In the genomic region with DNA sequence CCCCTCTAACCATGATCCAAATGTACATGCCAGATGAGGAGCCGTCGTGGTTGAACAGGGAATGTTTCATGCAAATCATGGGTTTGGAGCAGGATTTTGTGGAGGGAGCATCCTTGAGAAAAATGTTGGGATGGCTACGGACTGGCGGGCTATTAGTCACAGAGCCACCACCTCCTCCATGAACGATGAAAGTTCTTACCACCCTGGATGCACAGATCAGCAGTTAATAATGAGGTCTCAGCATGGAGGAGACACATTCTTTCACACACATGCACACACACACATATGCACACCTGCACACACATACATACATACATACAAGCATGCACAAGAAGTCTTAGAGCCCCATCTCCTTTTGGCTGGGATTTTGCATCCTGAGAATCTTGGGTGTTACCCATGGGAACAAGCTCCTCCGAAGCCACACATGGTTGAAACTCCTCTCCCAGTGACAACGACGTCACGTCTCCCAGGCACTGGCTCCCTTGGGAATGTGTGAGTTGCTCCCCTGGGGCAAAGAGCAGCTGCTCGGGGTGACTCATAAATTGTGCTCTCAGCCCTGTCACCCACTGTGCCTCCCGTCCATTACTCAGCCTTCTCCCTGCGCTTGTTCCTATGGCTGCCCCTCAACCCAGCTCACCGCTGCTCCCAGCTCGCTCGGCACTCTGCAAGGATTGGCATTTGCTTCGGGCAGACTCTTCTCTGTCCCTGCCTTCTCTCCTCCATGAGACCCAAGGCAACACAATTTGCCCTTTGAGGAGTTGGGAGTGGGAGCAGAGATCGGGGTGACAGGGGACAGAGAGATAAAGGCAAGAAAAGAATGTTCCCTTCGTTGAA, we compare ENCODE assay signal across 9 cellular contexts.
DNase-seq lines count a peak whose midpoint lies in the region; ATAC-seq and TF ChIP-seq lines count a peak whose summit lies in the region.
"Had no signal": no experiment of that assay in that cellular context is flagged by ENCODE, and none has a peak within 500 bp of the region (broad histone marks: within the 10 kb centered on the region; RNA-seq: fewer than 3 reads in every experiment).

No MANE protein-coding gene starts in this region.

- no peak for TF ChIP-seq CTCF in spleen (IDR thresholded peaks at IDR 0.05 in 8 of 11, conservative IDR thresholded peaks at IDR 0.05 in 3 of 11)

- intact Hi-C loops in spleen (cut with DNase I; ENCODE audit: low total_unique reads): no loop called here

- H3K27ac ChIP-seq in BLaER1 (no peak overlapping the region), esophagus (ENCODE audit: low read depth in 2 of 2, low read length in 1 of 2) (peak overlapping the region; percentile 97 to 98), spleen (no peak overlapping the region)

- 0 out of 2 replicates have a peak overlapping the region, but pooled peaks have one; percentile 17 for H3K4me2 ChIP-seq in BLaER1

- 48 to 55% methylated on average over 18 of the region's 18 CpGs for WGBS in esophagus, 2 donors
- WGBS in spleen, 5 donors: 63 to 70% (median 65%) methylated on average over 16 to 18 of the region's 18 CpGs

- no peaks in the 10 kb centered on the region for H4K20me1 ChIP-seq in BLaER1

- ATAC-seq in GM21723 (IDR thresholded peaks at IDR 0.05; ENCODE audit: unreplicated experiment) (peak; percentile 42), GM21528 (IDR thresholded peaks at IDR 0.05; ENCODE audit: low FRiP score, unreplicated experiment) (no peak)

- H3K9me3 ChIP-seq in BLaER1: peaks cover 21% of the 10 kb centered on the region
- H3K9me3 ChIP-seq in esophagus (ENCODE audit: control insufficient read depth in 2 of 2, insufficient read depth in 1 of 2, low read depth in 1 of 2, low read length in 1 of 2): no peaks in the 10 kb centered on the region
- H3K9me3 ChIP-seq in spleen: no peaks in the 10 kb centered on the region

- H3K9ac ChIP-seq in BLaER1: no peak overlapping the region

- H3K4me1 ChIP-seq in BLaER1 (peaks cover 48% of the 10 kb centered on the region), esophagus (ENCODE audit: control insufficient read depth in 2 of 2, insufficient read depth in 2 of 2, low read length in 1 of 2) (peaks cover 0 to 22% of the 10 kb centered on the region in 2 donors), spleen (no peaks in the 10 kb centered on the region)

- H3K27me3 ChIP-seq in BLaER1: no peaks in the 10 kb centered on the region
- H3K27me3 ChIP-seq in esophagus (ENCODE audit: control insufficient read depth in 1 of 2, insufficient read depth in 2 of 2, low read length in 2 of 2): no peaks in the 10 kb centered on the region
- H3K27me3 ChIP-seq in spleen (replicated peaks in 1 of 7): peaks cover 0 to 20% (median 0%) of the 10 kb centered on the region in 7 donors

- H3K4me3 ChIP-seq in BLaER1 (no peak overlapping the region), esophagus (ENCODE audit: low read depth in 1 of 2, low read length in 2 of 2) (no peak overlapping the region), spleen (no peak overlapping the region)

- DNase-seq in NCI-H1436 (lab: John Stamatoyannopoulos, UW): peak; percentile 97
- peak; percentile 55 for DNase-seq in spleen
- DNase-seq in activated CD4-positive, CD25-positive, alpha-beta regulatory T cell (lab: John Stamatoyannopoulos, UW): no peak
- DNase-seq in activated T-cell treated with anti-CD3 and anti-CD28 coated beads for 4 hours: no peak
- DNase-seq: stimulated activated naive B cell treated with anti-CD40 and anti-IgM and Interleukin-4, amounts not matched to agents 10 μg/mL and 1 μg/mL and 100 μg/mL, for 72 hours had no signal

- H3K36me3 ChIP-seq in BLaER1: no peaks in the 10 kb centered on the region
- H3K36me3 ChIP-seq in esophagus (ENCODE audit: control insufficient read depth in 2 of 2, insufficient read depth in 2 of 2, low read length in 1 of 2): no peaks in the 10 kb centered on the region
- no peaks in the 10 kb centered on the region for H3K36me3 ChIP-seq in spleen

- TF ChIP-seq POLR2A in spleen (IDR thresholded peaks at IDR 0.05): no peak

Comparison
In these comparisons a context has a peak if more than half of its experiments do, and no peak if none do; other contexts are left out.
1. H3K27ac ChIP-seq: peak in esophagus (2 of 2); none in BLaER1 (single experiment) and spleen (0 of 8).
2. DNase-seq: peak in NCI-H1436 (single experiment) and spleen (single experiment); none in activated CD4-positive, CD25-positive, alpha-beta regulatory T cell (0 of 4) and activated T-cell treated with anti-CD3 and anti-CD28 coated beads for 4 hours (single experiment).